ENCODE assay signal across 9 cellular contexts in the genomic region with DNA sequence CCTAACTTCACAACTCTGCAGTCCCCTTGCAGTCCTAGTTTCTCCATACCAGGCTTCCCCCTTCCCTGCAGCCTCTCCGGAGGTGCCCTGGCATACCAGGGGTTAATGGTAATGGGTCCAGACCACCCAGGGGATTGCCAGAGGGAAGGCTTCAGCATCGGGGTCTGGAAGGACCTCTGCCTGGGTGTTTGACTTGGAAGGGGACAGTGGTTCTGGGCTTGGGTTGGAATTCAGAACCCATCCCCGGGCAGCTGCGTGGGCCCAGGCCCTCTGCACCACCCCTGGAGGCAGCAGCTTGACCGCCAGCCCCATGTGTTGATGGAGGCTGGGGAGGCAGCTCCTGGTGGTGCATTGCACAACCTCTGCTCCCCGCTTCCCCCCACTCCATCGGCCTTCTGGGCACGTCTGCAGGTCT. TPM values are rescaled to one million over a fixed set of nuclear protein-coding genes. Genes with fewer than 3 reads are reported as not detected.
DNase-seq lines count a peak whose midpoint lies in the region; ATAC-seq, FAIRE-seq and TF ChIP-seq lines count a peak whose summit lies in the region.
"Had no signal": no experiment of that assay in that cellular context is flagged by ENCODE, and none has a peak within 500 bp of the region (broad histone marks: within the 10 kb centered on the region; RNA-seq: fewer than 3 reads in every experiment).

No MANE protein-coding gene starts in this region.

- H3K27ac Mint-ChIP-seq in mesothelial cell of epicardium, result peak overlapping the region; percentile 50

- ATAC-seq in A549, result peak in 1 of 2 experiments; percentile 44; a peak in 3 of 6 replicates
- no peak for ATAC-seq in HG03108 (IDR thresholded peaks at IDR 0.05; ENCODE audit: unreplicated experiment)

- peaks cover 21% of the 10 kb centered on the region for H3K4me1 Mint-ChIP-seq in mesothelial cell of epicardium

- 64% methylated on average over 7 of the region's 8 CpGs for WGBS in A549 (ENCODE audit: missing lambda C conversion rate)

- DNase-seq in A549 (ENCODE audit: low read depth in 1 of 2, low spot score in 1 of 2) (no peak), caudate nucleus (lab: John Stamatoyannopoulos, UW) (peak in 4 of 61 donors; percentile 17 to 37 (median 32)), mesothelial cell of epicardium (ENCODE audit: low spot score in 2 of 2, unreplicated experiment in 2 of 2) (no peak), NCI-H1092 treated with DMSO at 0.1 percent for 48 hours (lab: John Stamatoyannopoulos, UW) (no peak), cerebellum (ENCODE audit: low spot score) (no peak)
- DNase-seq in activated CD4-positive, CD25-positive, alpha-beta regulatory T cell (lab: John Stamatoyannopoulos, UW), result no peak
- DNase-seq: KG1 had no signal

- H3K27me3 Mint-ChIP-seq in mesothelial cell of epicardium (ENCODE audit: low read depth), result no peaks in the 10 kb centered on the region

- TF ChIP-seq EP300 in A549 (IDR thresholded peaks at IDR 0.05), result no peak

- peak overlapping the region; percentile 83 for H3K4me3 Mint-ChIP-seq in mesothelial cell of epicardium

- no peak for TF ChIP-seq RAD21 in A549 (conservative IDR thresholded peaks at IDR 0.05 in 1 of 2, IDR thresholded peaks at IDR 0.05 in 1 of 2)

- POLR2A ChIA-PET in A549 (lab: Yijun Ruan, JAX), result no interaction called here

- peak overlapping the region; percentile 90 for H3K4me2 ChIP-seq in A549

- no peak for TF ChIP-seq CTCF in A549 (IDR thresholded peaks at IDR 0.05)
- TF ChIP-seq CTCF in mesothelial cell of epicardium (IDR thresholded peaks at IDR 0.05; ENCODE audit: unreplicated experiment), result no peak

- H3K4me3 ChIP-seq in A549, result peak overlapping the region; percentile 86
- H3K4me3 ChIP-seq in HUES48 (ENCODE audit: low read depth, low read length), result peak overlapping the region; percentile 64

- H3K4me1 ChIP-seq in A549 (peaks cover 13% of the 10 kb centered on the region; the same call in 1 of the 3 replicates), HUES48 (ENCODE audit: control insufficient read depth, insufficient read depth, low read length) (peaks cover 13% of the 10 kb centered on the region)

- FAIRE-seq in A549 (lab: Jason Lieb, UNC), result no peak

- no peak overlapping the region for H3K9ac ChIP-seq in HUES48 (ENCODE audit: low read depth, low read length)

- H3K9me3 ChIP-seq in A549, result no peaks in the 10 kb centered on the region
- H3K9me3 ChIP-seq in HUES48 (ENCODE audit: control insufficient read depth, insufficient read depth, low read length), result no peaks in the 10 kb centered on the region

- H3K36me3 Mint-ChIP-seq in mesothelial cell of epicardium, result no peaks in the 10 kb centered on the region

- H3K27ac ChIP-seq in A549 (peak overlapping the region; percentile 88 to 95), HUES48 (ENCODE audit: low read depth, low read length) (no peak overlapping the region), caudate nucleus (ENCODE audit: low read depth, low read length) (peak overlapping the region; percentile 73)

- no peaks in the 10 kb centered on the region for H3K9me3 Mint-ChIP-seq in mesothelial cell of epicardium

- CTCF ChIA-PET in A549 (lab: Yijun Ruan, JAX), result interaction anchor here (1.0 to 1.7 kb wide), 4 partner anchors 14 to 70 kb away, joined by 3 to 8 read pairs (median 4); no protein-coding TSS in a partner anchor

- no peak for TF ChIP-seq POLR2A in A549 (IDR thresholded peaks at IDR 0.05; ENCODE audit: low read length)

- peaks cover 11% of the 10 kb centered on the region for H3K27me3 ChIP-seq in HUES48 (ENCODE audit: control insufficient read depth, insufficient read depth, low read length)

- 0 out of 2 replicates have a peak, but pooled peaks cover 4% of the 10 kb centered on the region for H3K36me3 ChIP-seq in HUES48 (ENCODE audit: control insufficient read depth, insufficient read depth, low read length)

TF ChIP-seq in A549, 52 proteins besides CTCF, POLR2A, EP300 and RAD21:
- TF ChIP-seq CEBPB (IDR thresholded peaks at IDR 0.05), result peak in 1 of 2 experiments; percentile 50; a peak in 1 of 4 replicates
- no peak for TF ChIP-seq RFX5 (IDR thresholded peaks at IDR 0.05)

RNA-seq across cellular contexts. Expression of gene NCS1, which starts 1.3 kb away (rescaled TPM):
- polyA plus RNA-seq in A549 (2011; rRNA removed) (19.1 and 21.9 TPM in 2 replicates), A549 (2017; fragmentation: RNase III; extraction: RNeasy Plus Mini Kit Qiagen cat#74134 plus additional on column Dnase treatment) (16.5 to 17.9 TPM (median 17.3 TPM) in 3 replicates)
- 29.4 and 35.8 TPM in 2 replicates for polyA plus RNA-seq in A549 (2012; cell fraction: cytosol; rRNA removed)
- 26.8 and 29.2 TPM in 2 replicates for polyA plus RNA-seq in A549 (2012; cell fraction: nucleus; rRNA removed)
- polyA minus RNA-seq in A549 (2011; rRNA and poly(A)+ RNA removed), result 25.3 and 28.0 TPM in 2 replicates
- total RNA-seq in mesothelial cell of epicardium (44.7 to 47.1 TPM (median 44.8 TPM) in 3 replicates), cerebellum (85.0 TPM)
